In genomic region chr4:96986800-96987199, GRCh38 we compare ENCODE assay signal across 18 cellular contexts.
"Had no signal": no experiment of that assay in that cellular context is flagged by ENCODE, and none has a peak within 500 bp of the region (broad histone marks: within the 10 kb centered on the region; RNA-seq: fewer than 3 reads in every experiment).

No MANE protein-coding gene starts in this region.

- H3K27me3 Mint-ChIP-seq: memory B cell; stimulated activated memory B cell treated with anti-CD40 and anti-IgM and Interleukin-4, amounts not matched to agents 10 μg/mL and 1 μg/mL and 100 μg/mL, for 72 hours; type B pancreatic cell had no signal

- H3K27ac Mint-ChIP-seq: memory B cell; natural killer cell; stimulated activated memory B cell treated with anti-CD40 and anti-IgM and Interleukin-4, amounts not matched to agents 10 μg/mL and 1 μg/mL and 100 μg/mL, for 72 hours; type B pancreatic cell had no signal

- H3K4me3 Mint-ChIP-seq: memory B cell; natural killer cell; stimulated activated memory B cell treated with anti-CD40 and anti-IgM and Interleukin-4, amounts not matched to agents 10 μg/mL and 1 μg/mL and 100 μg/mL, for 72 hours; type B pancreatic cell had no signal

- H3K36me3 Mint-ChIP-seq: memory B cell; natural killer cell; stimulated activated memory B cell treated with anti-CD40 and anti-IgM and Interleukin-4, amounts not matched to agents 10 μg/mL and 1 μg/mL and 100 μg/mL, for 72 hours; type B pancreatic cell had no signal

- H3K4me1 Mint-ChIP-seq: memory B cell; natural killer cell; stimulated activated memory B cell treated with anti-CD40 and anti-IgM and Interleukin-4, amounts not matched to agents 10 μg/mL and 1 μg/mL and 100 μg/mL, for 72 hours had no signal

- ATAC-seq: natural killer cell; psoas muscle; right cardiac atrium; stimulated activated memory B cell treated with anti-CD40 and anti-IgM and Interleukin-4, amounts not matched to agents 10 μg/mL and 1 μg/mL and 100 μg/mL, for 72 hours; stimulated activated naive CD8-positive, alpha-beta T cell treated with anti-CD3 and anti-CD28 coated beads, Interleukin-15, Interleukin-2, amounts not matched to agents 100 U/mL and 50 U/mL, for 24 hours had no signal

- DNase-seq: dorsolateral prefrontal cortex; effector CD4-positive, alpha-beta T cell; hypothalamus; natural killer cell; occipital lobe; ovary; posterior cingulate gyrus; psoas muscle; right cardiac atrium; sigmoid colon; stimulated activated CD4-positive, alpha-beta T cell treated with anti-CD3 and anti-CD28 coated beads, Interleukin-4, amount 100 ng/mL, for 4 hours; stimulated activated naive CD8-positive, alpha-beta T cell treated with anti-CD3 and anti-CD28 coated beads, Interleukin-15, Interleukin-2, amounts not matched to agents 100 U/mL and 50 U/mL, for 24 hours; substantia nigra; testis; tibial artery had no signal

- H3K9me3 Mint-ChIP-seq: stimulated activated memory B cell treated with anti-CD40 and anti-IgM and Interleukin-4, amounts not matched to agents 10 μg/mL and 1 μg/mL and 100 μg/mL, for 72 hours had no signal
